In genomic region chr6:105459049-105459448, GRCh38 we compare ENCODE assay signal across 8 cellular contexts. TPM values are rescaled to one million over a fixed set of nuclear protein-coding genes. Genes with fewer than 3 reads are reported as not detected.
DNase-seq lines count a peak whose midpoint lies in the region; ATAC-seq and TF ChIP-seq lines count a peak whose summit lies in the region.

No MANE protein-coding gene starts in this region.

- H3K4me1 Mint-ChIP-seq in central memory CD8-positive, alpha-beta T cell: peaks cover 55% of the 10 kb centered on the region

- H3K27ac Mint-ChIP-seq in central memory CD8-positive, alpha-beta T cell (ENCODE audit: low read depth): peak overlapping the region; percentile 93

- no peaks in the 10 kb centered on the region for H3K9me3 Mint-ChIP-seq in central memory CD8-positive, alpha-beta T cell

- H3K36me3 Mint-ChIP-seq in central memory CD8-positive, alpha-beta T cell (ENCODE audit: insufficient read depth): peaks cover 11% of the 10 kb centered on the region

- in situ Hi-C loops in G401 (cut with HindIII; ENCODE audit: low sequenced_read_pairs): no loop called here

- ATAC-seq in GM19438 (IDR thresholded peaks at IDR 0.05; ENCODE audit: low read depth, unreplicated experiment) (peak; percentile 94), HG03280 (IDR thresholded peaks at IDR 0.05; ENCODE audit: unreplicated experiment) (peak; percentile 93)
- peak; percentile 79 for ATAC-seq in central memory CD8-positive, alpha-beta T cell (replicated peaks; ENCODE audit: extremely low read depth, poor library complexity, severe bottlenecking)

- no peak for TF ChIP-seq CTCF in GM12864 (IDR thresholded peaks at IDR 0.05; ENCODE audit: low read depth, low read length, missing control alignments)
- no peak for TF ChIP-seq CTCF in WERI-Rb-1 (IDR thresholded peaks at IDR 0.05; ENCODE audit: low read depth, low read length)

- H3K4me3 Mint-ChIP-seq in central memory CD8-positive, alpha-beta T cell: peak overlapping the region; percentile 83

- H3K4me3 ChIP-seq in GM12864 (ENCODE audit: low read depth, low read length): peak overlapping the region; percentile 23
- H3K4me3 ChIP-seq in WERI-Rb-1 (ENCODE audit: low read depth, low read length): no peak overlapping the region

- peak; percentile 86 for DNase-seq in GM12864 (ENCODE audit: low read depth)
- DNase-seq in central memory CD8-positive, alpha-beta T cell (ENCODE audit: low spot score in 2 of 2): peak in 1 of 2 donors; percentile 18
- DNase-seq in NCI-H2081 treated with DMSO at 0.1 percent for 48 hours (lab: John Stamatoyannopoulos, UW): no peak
- no peak for DNase-seq in WERI-Rb-1
- DNase-seq in G401 (ENCODE audit: low spot score): no peak
- no peak for DNase-seq in GOT3 (lab: John Stamatoyannopoulos, UW)

- H3K27me3 Mint-ChIP-seq in central memory CD8-positive, alpha-beta T cell: no peaks in the 10 kb centered on the region

- H3K27ac ChIP-seq in WERI-Rb-1: no peak overlapping the region

- H3K36me3 ChIP-seq in WERI-Rb-1: no peaks in the 10 kb centered on the region

- no peaks in the 10 kb centered on the region for H3K27me3 ChIP-seq in WERI-Rb-1 (ENCODE audit: insufficient read depth, low read depth, severe bottlenecking)

- H3K9me3 ChIP-seq in WERI-Rb-1 (ENCODE audit: severe bottlenecking): no peaks in the 10 kb centered on the region

RNA-seq across cellular contexts. Expression of gene PREP, which starts 56.2 kb away (rescaled TPM):
- total RNA-seq in G401 (2014; rRNA removed; shearing (Covaris generic)): 74.3 and 91.5 TPM in 2 replicates
